In the genomic region with DNA sequence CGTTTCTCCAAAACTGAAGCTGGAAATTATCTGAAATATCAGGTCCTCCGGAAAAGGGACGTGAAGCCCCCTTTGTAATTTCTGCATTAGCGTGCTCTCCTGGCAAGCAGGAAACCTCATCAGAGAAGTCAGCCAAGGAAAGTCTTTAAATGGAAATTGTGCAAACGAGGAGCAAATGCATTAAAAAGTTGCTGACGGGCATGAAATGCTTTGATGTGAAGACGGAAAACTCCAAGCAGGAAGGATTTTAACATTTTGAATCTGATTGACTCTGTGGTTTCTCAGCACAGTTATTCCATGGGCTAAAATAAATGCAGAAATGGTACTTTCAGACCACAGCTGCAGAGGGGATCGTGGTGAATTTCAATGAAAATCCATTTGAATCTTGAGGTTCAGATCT, we compare ENCODE assay signal across 27 cellular contexts.
DNase-seq lines count a peak whose midpoint lies in the region; ATAC-seq and TF ChIP-seq lines count a peak whose summit lies in the region.
"Had no signal": no experiment of that assay in that cellular context is flagged by ENCODE, and none has a peak within 500 bp of the region (broad histone marks: within the 10 kb centered on the region; RNA-seq: fewer than 3 reads in every experiment).

No MANE protein-coding gene starts in this region.

- H4K20me1 ChIP-seq in fibroblast of lung (ENCODE audit: control insufficient read depth, extremely low read depth, insufficient read depth, low read length): no peaks in the 10 kb centered on the region

- 70% methylated on average over 8 of the region's 8 CpGs for WGBS in HUES64

- H3K9me3 Mint-ChIP-seq in progenitor cell of endocrine pancreas (ENCODE audit: low read depth): peaks cover 16% of the 10 kb centered on the region
- H3K9me3 Mint-ChIP-seq: activated naive CD4-positive, alpha-beta T cell treated with anti-CD3 and anti-CD28 coated beads for 36 hours; CD4-positive, alpha-beta T cell; stimulated activated naive CD8-positive, alpha-beta T cell treated with anti-CD3 and anti-CD28 coated beads, Interleukin-15, Interleukin-2, amounts not matched to agents 100 ng/mL and 50 ng/mL, for 24 hours had no signal

- no peaks in the 10 kb centered on the region for H3K4me1 Mint-ChIP-seq in progenitor cell of endocrine pancreas (ENCODE audit: low read depth)

- no peaks in the 10 kb centered on the region for H3K9me3 ChIP-seq in HUES64 (ENCODE audit: insufficient read depth, low read depth, low read length)
- H3K9me3 ChIP-seq in fibroblast of lung (ENCODE audit: control insufficient read depth, insufficient read depth, low read depth, low read length): no peaks in the 10 kb centered on the region
- H3K9me3 ChIP-seq: pancreas, Peyer's patch, SK-N-SH, tibial artery had no signal

- no peak overlapping the region for H3K27ac ChIP-seq in HUES64 (ENCODE audit: low read depth, low read length)
- H3K27ac ChIP-seq in fibroblast of lung (ENCODE audit: insufficient read depth, low read length): no peak overlapping the region
- H3K27ac ChIP-seq: GM23248, heart right ventricle, pancreas, Peyer's patch, tibial artery had no signal

- TF ChIP-seq CTCF in fibroblast of lung (conservative IDR thresholded peaks at IDR 0.05 in 1 of 2, IDR thresholded peaks at IDR 0.05 in 1 of 2; ENCODE audit: low read depth in 1 of 2, low read length in 2 of 2) (no peak), progenitor cell of endocrine pancreas (IDR thresholded peaks at IDR 0.05; ENCODE audit: unreplicated experiment) (no peak)

- H3K4me3 ChIP-seq in HUES64 (ENCODE audit: low read length) (no peak overlapping the region), fibroblast of lung (replicated peaks in 1 of 4; ENCODE audit: control extremely low read depth in 1 of 4, insufficient read depth in 1 of 4, low read depth in 3 of 4, low read length in 4 of 4) (no peak overlapping the region)
- H3K4me3 ChIP-seq: GM23248, heart right ventricle, pancreas, Peyer's patch, tibial artery had no signal

- peaks cover 16% of the 10 kb centered on the region for H3K4me1 ChIP-seq in HUES64 (ENCODE audit: insufficient read depth, low read length)
- H3K4me1 ChIP-seq in fibroblast of lung (ENCODE audit: control insufficient read depth, extremely low read depth, insufficient read depth, low read length): no peaks in the 10 kb centered on the region
- H3K4me1 ChIP-seq: pancreas, Peyer's patch, tibial artery had no signal

- H3K9ac ChIP-seq in HUES64 (ENCODE audit: low read depth, low read length) (0 out of 2 replicates have a peak overlapping the region, but pooled peaks have one; percentile 14), fibroblast of lung (ENCODE audit: insufficient read depth, low read length) (no peak overlapping the region)
- H3K9ac ChIP-seq: GM23248, SK-N-SH had no signal

- H3K27me3 ChIP-seq in HUES64 (ENCODE audit: insufficient read depth, low read length) (no peaks in the 10 kb centered on the region), fibroblast of lung (ENCODE audit: control insufficient read depth, insufficient read depth, low read length) (no peaks in the 10 kb centered on the region)
- H3K27me3 ChIP-seq: heart right ventricle, pancreas, Peyer's patch, tibial artery had no signal

- peak overlapping the region; percentile 47 for H2AFZ ChIP-seq in fibroblast of lung (ENCODE audit: low read length)
- H2AFZ ChIP-seq: GM23248 had no signal

- in situ Hi-C loops in SK-MEL-5 (cut with HindIII; ENCODE audit: low pct_unique_long_range_greater_than_20kb, low sequenced_read_pairs) (no loop called here), ACHN (cut with HindIII; ENCODE audit: low pct_ligation_motif_present, low pct_unique_long_range_greater_than_20kb, low sequenced_read_pairs) (no loop called here)

- H3K36me3 ChIP-seq in HUES64 (ENCODE audit: insufficient read depth, low read length) (no peaks in the 10 kb centered on the region), fibroblast of lung (ENCODE audit: control insufficient read depth, insufficient read depth, low read length) (no peaks in the 10 kb centered on the region)
- H3K36me3 ChIP-seq: heart right ventricle, pancreas, Peyer's patch, tibial artery had no signal

- no peak overlapping the region for H3K4me3 Mint-ChIP-seq in progenitor cell of endocrine pancreas (ENCODE audit: low read depth)
- H3K4me3 Mint-ChIP-seq: activated CD4-positive, alpha-beta T cell treated with anti-CD3 and anti-CD28 coated beads, Interleukin-2, amount 10 ng/mL, durations not matched to agents 24 days and 14 days; activated naive CD4-positive, alpha-beta T cell treated with anti-CD3 and anti-CD28 coated beads for 36 hours; CD4-positive, alpha-beta T cell; naive thymus-derived CD8-positive, alpha-beta T cell; stimulated activated naive CD8-positive, alpha-beta T cell treated with anti-CD3 and anti-CD28 coated beads, Interleukin-15, Interleukin-2, amounts not matched to agents 100 ng/mL and 50 ng/mL, for 24 hours had no signal

- H3K36me3 Mint-ChIP-seq in progenitor cell of endocrine pancreas (ENCODE audit: insufficient read depth): no peaks in the 10 kb centered on the region
- H3K36me3 Mint-ChIP-seq: naive thymus-derived CD8-positive, alpha-beta T cell had no signal

- ATAC-seq in GM21786 (IDR thresholded peaks at IDR 0.05; ENCODE audit: unreplicated experiment): no peak
- ATAC-seq: heart right ventricle; left lobe of liver; naive thymus-derived CD8-positive, alpha-beta T cell; pancreas; sciatic nerve had no signal

- peaks cover 3% of the 10 kb centered on the region for H3K27me3 Mint-ChIP-seq in progenitor cell of endocrine pancreas
- H3K27me3 Mint-ChIP-seq: CD4-positive, alpha-beta T cell had no signal

- H3K4me2 ChIP-seq in fibroblast of lung (ENCODE audit: extremely low read depth, insufficient read depth, low read length): no peak overlapping the region
- H3K4me2 ChIP-seq: SK-N-SH had no signal

- peak; percentile 59 for DNase-seq in SK-MEL-5 (ENCODE audit: low read depth, low spot score)
- peak; percentile 4 to 17 for DNase-seq in fibroblast of lung (ENCODE audit: low read depth in 2 of 2)
- DNase-seq in progenitor cell of endocrine pancreas (ENCODE audit: low spot score, unreplicated experiment): no peak
- no peak for DNase-seq in stimulated activated CD8-positive, alpha-beta memory T cell treated with anti-CD3 and anti-CD28 coated beads, Interleukin-4, amount 100 ng/mL, for 48 hours
- no peak for DNase-seq in ACHN
- DNase-seq: activated CD4-positive, alpha-beta T cell treated with anti-CD3 and anti-CD28 coated beads, Interleukin-2, amount 10 ng/mL, durations not matched to agents 24 days and 14 days; activated naive CD4-positive, alpha-beta T cell treated with anti-CD3 and anti-CD28 coated beads for 36 hours; amygdala; caudate nucleus; CD4-positive, alpha-beta T cell; GM23248; heart right ventricle; naive thymus-derived CD8-positive, alpha-beta T cell; NCI-H1048; NCI-H187 treated with DMSO at 0.1 percent for 48 hours; NCI-H526 treated with DMSO at 0.1 percent for 48 hours; pancreas; Peyer's patch; SK-N-SH; stimulated activated CD4-positive, alpha-beta T cell treated with anti-CD3 and anti-CD28 coated beads, Interleukin-15, amount 100 ng/mL, for 24 hours; T-helper 2 cell; tibial artery had no signal

- peak overlapping the region; percentile 11 for H3K27ac Mint-ChIP-seq in progenitor cell of endocrine pancreas
- H3K27ac Mint-ChIP-seq: activated CD4-positive, alpha-beta T cell treated with anti-CD3 and anti-CD28 coated beads, Interleukin-2, amount 10 ng/mL, durations not matched to agents 24 days and 14 days; activated naive CD4-positive, alpha-beta T cell treated with anti-CD3 and anti-CD28 coated beads for 36 hours; CD4-positive, alpha-beta T cell; naive thymus-derived CD8-positive, alpha-beta T cell; stimulated activated naive CD8-positive, alpha-beta T cell treated with anti-CD3 and anti-CD28 coated beads, Interleukin-15, Interleukin-2, amounts not matched to agents 100 ng/mL and 50 ng/mL, for 24 hours had no signal

- H3K79me2 ChIP-seq in fibroblast of lung (ENCODE audit: control insufficient read depth, insufficient read depth, low read length): no peaks in the 10 kb centered on the region

Comparison
In these comparisons a context has a peak if more than half of its experiments do, and no peak if none do; other contexts are left out.
1. DNase-seq: peak in SK-MEL-5 (single experiment) and fibroblast of lung (2 of 2); none in progenitor cell of endocrine pancreas (single experiment), stimulated activated CD8-positive, alpha-beta memory T cell treated with anti-CD3 and anti-CD28 coated beads, Interleukin-4, amount 100 ng/mL, for 48 hours (single experiment) and ACHN (single experiment).